In genomic region chrX:57453901-57454300, GRCh38 we compare ENCODE assay signal across 8 cellular contexts.
A peak's percentile ranks its signal among the peaks of the same experiment; 100 is the strongest.
DNase-seq lines count a peak whose midpoint lies in the region; ATAC-seq, FAIRE-seq and TF ChIP-seq lines count a peak whose summit lies in the region.

No MANE protein-coding gene starts in this region.

- TF ChIP-seq POLR2A in esophagus squamous epithelium (IDR thresholded peaks at IDR 0.05), result no peak
- TF ChIP-seq POLR2A in thyroid gland (IDR thresholded peaks at IDR 0.05), result no peak

- ATAC-seq in GM18511 (IDR thresholded peaks at IDR 0.05; ENCODE audit: unreplicated experiment), result peak; percentile 84
- ATAC-seq in HG03280 (IDR thresholded peaks at IDR 0.05; ENCODE audit: unreplicated experiment), result peak; percentile 52

- no peaks in the 10 kb centered on the region for H3K27me3 ChIP-seq in esophagus squamous epithelium
- H3K27me3 ChIP-seq in thyroid gland, result no peaks in the 10 kb centered on the region

- peak; percentile 6 for DNase-seq in CD1c-positive myeloid dendritic cell (ENCODE audit: extremely low spot score)
- peak; percentile 1 for DNase-seq in SKM-1 (lab: John Stamatoyannopoulos, UW; ENCODE audit: unreplicated experiment)
- no peak for DNase-seq in esophagus squamous epithelium (lab: John Stamatoyannopoulos, UW)
- DNase-seq in thyroid gland, result peak; percentile 2 to 3
- DNase-seq in NCI-H128 (lab: John Stamatoyannopoulos, UW; ENCODE audit: unreplicated experiment), result no peak
- DNase-seq in HTR-8/SVneo (ENCODE audit: insufficient read length, low spot score), result no peak

- no peak overlapping the region for H3K27ac ChIP-seq in esophagus squamous epithelium
- no peak overlapping the region for H3K27ac ChIP-seq in thyroid gland

- peak in 5 of 6 experiments; percentile 11 to 42 (median 28) for TF ChIP-seq CTCF in esophagus squamous epithelium (IDR thresholded peaks at IDR 0.05)
- peak in 3 of 6 experiments; percentile 14 to 27 (median 23) for TF ChIP-seq CTCF in thyroid gland (IDR thresholded peaks at IDR 0.05)

- intact Hi-C loops in esophagus squamous epithelium (cut with DNase I), result no loop called here
- intact Hi-C loops in thyroid gland (cut with DNase I), result no loop called here

- H3K9me3 ChIP-seq in esophagus squamous epithelium (peaks cover 0 to 10% (median 0%) of the 10 kb centered on the region in 3 donors), thyroid gland (no peaks in the 10 kb centered on the region)

- H3K4me3 ChIP-seq in esophagus squamous epithelium, result no peak overlapping the region
- no peak overlapping the region for H3K4me3 ChIP-seq in thyroid gland (replicated peaks in 1 of 3)

- WGBS in esophagus squamous epithelium, 2 donors, result 40 to 55% methylated on average over 1 to 2 of the region's 4 CpGs
- 31 to 40% methylated on average over 2 to 4 of the region's 4 CpGs for WGBS in thyroid gland, 2 donors

- H3K36me3 ChIP-seq in esophagus squamous epithelium (no peaks in the 10 kb centered on the region), thyroid gland (no peaks in the 10 kb centered on the region)

- no peak for FAIRE-seq in HTR-8/SVneo (lab: Jason Lieb, UNC)

- no peaks in the 10 kb centered on the region for H3K4me1 ChIP-seq in esophagus squamous epithelium
- no peaks in the 10 kb centered on the region for H3K4me1 ChIP-seq in thyroid gland

Comparison
In these comparisons a context has a peak if more than half of its experiments do, and no peak if none do; other contexts are left out.
1. DNase-seq: peak in CD1c-positive myeloid dendritic cell (single experiment), SKM-1 (single experiment) and thyroid gland (2 of 2); none in esophagus squamous epithelium (single experiment), NCI-H128 (single experiment) and HTR-8/SVneo (single experiment).